ENCODE assay signal across 1 cellular context in genomic region chr19:38266981-38267597, GRCh38.
TF ChIP-seq lines count a peak whose summit lies in the region.

No MANE protein-coding gene starts in this region.

TF ChIP-seq in HEK293, 187 proteins besides CTCF, POLR2A, EP300 and RAD21 (continued from another document):
- TF ChIP-seq PRDM2 (tag by site-specific recombination; IDR thresholded peaks at IDR 0.05; ENCODE audit: borderline replicate concordance) = no peak
- TF ChIP-seq ZFP37 (tag by site-specific recombination; IDR thresholded peaks at IDR 0.05) = no peak
- no peak for TF ChIP-seq ZNF221 (tag by site-specific recombination; IDR thresholded peaks at IDR 0.05; ENCODE audit: borderline replicate concordance)
- TF ChIP-seq ZNF2 (tag by site-specific recombination; IDR thresholded peaks at IDR 0.05) = peak; percentile 52; the same call in 1 of the 2 replicates
- no peak for TF ChIP-seq ZNF571 (tag by site-specific recombination; IDR thresholded peaks at IDR 0.05)
- TF ChIP-seq ZNF521 (tag by site-specific recombination; IDR thresholded peaks at IDR 0.05) = no peak
- no peak for TF ChIP-seq ZNF560 (tag by site-specific recombination; IDR thresholded peaks at IDR 0.05; ENCODE audit: borderline replicate concordance)
- no peak for TF ChIP-seq ZSCAN18 (tag by site-specific recombination; IDR thresholded peaks at IDR 0.05)
- peak; percentile 83 for TF ChIP-seq ZNF366 (tag by site-specific recombination; conservative IDR thresholded peaks at IDR 0.05)
- TF ChIP-seq, protein P1, sequence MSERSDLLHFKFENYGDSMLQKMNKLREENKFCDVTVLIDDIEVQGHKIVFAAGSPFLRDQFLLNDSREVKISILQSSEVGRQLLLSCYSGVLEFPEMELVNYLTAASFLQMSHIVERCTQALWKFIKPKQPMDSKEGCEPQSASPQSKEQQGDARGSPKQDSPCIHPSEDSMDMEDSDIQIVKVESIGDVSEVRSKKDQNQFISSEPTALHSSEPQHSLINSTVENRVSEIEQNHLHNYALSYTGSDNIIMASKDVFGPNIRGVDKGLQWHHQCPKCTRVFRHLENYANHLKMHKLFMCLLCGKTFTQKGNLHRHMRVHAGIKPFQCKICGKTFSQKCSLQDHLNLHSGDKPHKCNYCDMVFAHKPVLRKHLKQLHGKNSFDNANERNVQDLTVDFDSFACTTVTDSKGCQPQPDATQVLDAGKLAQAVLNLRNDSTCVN (tag by site-specific recombination; optimal IDR thresholded peaks at IDR 0.05) = no peak
- TF ChIP-seq ZNF324 (tag by site-specific recombination; IDR thresholded peaks at IDR 0.05) = no peak
- TF ChIP-seq ZEB2 (tag by site-specific recombination; IDR thresholded peaks at IDR 0.05) = 0 out of 2 replicates have a peak, but pooled peaks have one; percentile 44
- no peak for TF ChIP-seq ZNF175 (tag by site-specific recombination; IDR thresholded peaks at IDR 0.05)
- TF ChIP-seq ZNF398 (tag by site-specific recombination; IDR thresholded peaks at IDR 0.05) = peak; percentile 63
- TF ChIP-seq PRDM1 (tag by site-specific recombination; IDR thresholded peaks at IDR 0.05) = peak; percentile 95
- no peak for TF ChIP-seq ZNF580 (tag by site-specific recombination; IDR thresholded peaks at IDR 0.05)
- no peak for TF ChIP-seq ZNF18 (tag by site-specific recombination; IDR thresholded peaks at IDR 0.05)
- TF ChIP-seq, protein P2, sequence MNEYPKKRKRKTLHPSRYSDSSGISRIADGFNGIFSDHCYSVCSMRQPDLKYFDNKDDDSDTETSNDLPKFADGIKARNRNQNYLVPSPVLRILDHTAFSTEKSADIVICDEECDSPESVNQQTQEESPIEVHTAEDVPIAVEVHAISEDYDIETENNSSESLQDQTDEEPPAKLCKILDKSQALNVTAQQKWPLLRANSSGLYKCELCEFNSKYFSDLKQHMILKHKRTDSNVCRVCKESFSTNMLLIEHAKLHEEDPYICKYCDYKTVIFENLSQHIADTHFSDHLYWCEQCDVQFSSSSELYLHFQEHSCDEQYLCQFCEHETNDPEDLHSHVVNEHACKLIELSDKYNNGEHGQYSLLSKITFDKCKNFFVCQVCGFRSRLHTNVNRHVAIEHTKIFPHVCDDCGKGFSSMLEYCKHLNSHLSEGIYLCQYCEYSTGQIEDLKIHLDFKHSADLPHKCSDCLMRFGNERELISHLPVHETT (tag by site-specific recombination; IDR thresholded peaks at IDR 0.05) = no peak
- TF ChIP-seq ZNF530 (tag by site-specific recombination; IDR thresholded peaks at IDR 0.05; ENCODE audit: low read depth) = no peak
- no peak for TF ChIP-seq ZNF37A (tag by site-specific recombination; IDR thresholded peaks at IDR 0.05)
- 0 out of 2 replicates have a peak, but pooled peaks have one; percentile 35 for TF ChIP-seq SP3 (tag by site-specific recombination; IDR thresholded peaks at IDR 0.05)
